Comparison of ENCODE assay signal across 21 cellular contexts in the genomic region with DNA sequence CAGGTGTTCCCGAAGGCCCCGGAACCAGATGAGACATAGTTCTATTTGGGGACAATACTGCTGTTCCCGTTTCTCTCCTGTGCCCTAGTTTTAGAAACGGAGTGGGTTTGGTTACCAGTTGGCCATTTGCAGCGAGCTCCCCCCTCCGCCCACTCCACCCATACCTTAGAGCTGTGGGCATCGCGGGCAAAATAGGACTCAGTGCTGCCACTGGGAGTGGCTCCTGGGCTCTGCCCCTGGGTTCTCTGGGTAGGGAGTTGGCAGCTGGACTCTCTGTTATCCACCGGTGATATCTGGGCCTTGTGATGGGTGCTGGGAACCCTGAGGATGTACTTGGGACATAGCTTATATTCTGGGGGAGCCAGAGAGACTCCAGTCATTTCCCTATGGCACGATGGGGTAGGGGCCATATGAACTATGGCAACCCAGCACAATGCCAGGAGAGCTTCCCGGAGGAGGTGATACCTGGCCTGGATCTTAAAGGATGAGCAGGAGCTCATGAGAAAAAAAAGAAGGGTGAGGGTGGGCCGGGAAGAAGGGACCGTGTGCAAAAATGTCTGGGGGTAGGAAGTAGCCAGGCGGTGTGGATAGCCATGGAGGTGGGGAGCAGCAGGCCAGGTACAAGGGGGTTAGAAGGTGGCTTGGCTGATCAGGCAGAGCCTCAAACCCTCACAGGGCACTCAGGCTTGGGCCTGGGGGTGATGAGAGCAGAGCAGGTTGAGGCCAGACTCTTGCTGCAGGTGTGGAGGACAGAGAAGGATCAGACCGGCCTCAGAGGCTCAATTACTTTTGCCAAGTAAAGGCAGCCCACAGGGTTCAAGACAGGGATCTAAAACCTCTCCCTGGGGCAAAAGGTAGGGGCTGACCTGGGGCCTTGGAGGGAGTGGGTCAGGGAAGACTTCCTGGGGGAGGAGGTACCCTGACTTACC. TPM values are rescaled to one million over a fixed set of nuclear protein-coding genes. Genes with fewer than 3 reads are reported as not detected.
DNase-seq lines count a peak whose midpoint lies in the region; ATAC-seq and TF ChIP-seq lines count a peak whose summit lies in the region.
"Had no signal": no experiment of that assay in that cellular context is flagged by ENCODE, and none has a peak within 500 bp of the region (broad histone marks: within the 10 kb centered on the region; RNA-seq: fewer than 3 reads in every experiment).

No MANE protein-coding gene starts in this region.

- H3K9me3 Mint-ChIP-seq in H9 (no peaks in the 10 kb centered on the region), memory B cell (no peaks in the 10 kb centered on the region)
- H3K9me3 Mint-ChIP-seq: activated naive CD4-positive, alpha-beta T cell treated with anti-CD3 and anti-CD28 coated beads, Interleukin-2, amount 50 U/mL, for 72 hours; GM23338; nephron had no signal

- no peak for DNase-seq in H9
- peak in 1 of 2 donors; percentile 63 for DNase-seq in ascending aorta (ENCODE audit: low spot score in 2 of 2)
- DNase-seq in memory B cell (ENCODE audit: low spot score in 2 of 2) = no peak
- peak; percentile 34 for DNase-seq in spleen
- no peak for DNase-seq in SW480 (ENCODE audit: low spot score)
- no peak for DNase-seq in inferior parietal cortex (ENCODE audit: extremely low spot score)
- DNase-seq: central memory CD4-positive, alpha-beta T cell; DMS53; erythroblast; KBM-7; NCI-H1417 treated with DMSO at 0.1 percent for 48 hours; NCI-H524; stimulated activated naive CD4-positive, alpha-beta T cell; T-helper 1 cell had no signal

- no peak overlapping the region for H3K23ac ChIP-seq in H9 (ENCODE audit: insufficient read length, low read depth, low read length)

- H3K27me3 Mint-ChIP-seq in H9 (ENCODE audit: low read depth) (no peaks in the 10 kb centered on the region), memory B cell (no peaks in the 10 kb centered on the region)
- H3K27me3 Mint-ChIP-seq: B cell had no signal

- no peak overlapping the region for H2BK5ac ChIP-seq in H9 (ENCODE audit: insufficient read length, low read length)

- H4K20me1 ChIP-seq in H9 (ENCODE audit: control insufficient read depth, insufficient read depth, insufficient read length) = no peaks in the 10 kb centered on the region

- H3K36me3 Mint-ChIP-seq in H9 (ENCODE audit: insufficient read depth in 1 of 3, low read depth in 3 of 3) (peaks cover 0 to 17% (median 8%) of the 10 kb centered on the region in 3 experiments; a peak in 5 of 7 replicates), memory B cell (peaks cover 4% of the 10 kb centered on the region)
- H3K36me3 Mint-ChIP-seq: activated naive CD4-positive, alpha-beta T cell treated with anti-CD3 and anti-CD28 coated beads, Interleukin-2, amount 50 U/mL, for 72 hours had no signal

- H3K9me3 ChIP-seq in H9 (ENCODE audit: control insufficient read depth, low read depth, low read length) (no peaks in the 10 kb centered on the region), ascending aorta (no peaks in the 10 kb centered on the region), spleen (no peaks in the 10 kb centered on the region)

- no peak overlapping the region for H3T11ph ChIP-seq in H9 (ENCODE audit: low read length)

- peaks cover 2% of the 10 kb centered on the region; the same call in 1 of the 2 replicates for H3K79me2 ChIP-seq in H9 (ENCODE audit: insufficient read depth, low read length)

- WGBS in H9 (ENCODE audit: extremely low coverage, insufficient read length, low lambda C conversion rate) = no CpG with 5 or more reads among the region's 15 CpGs
- 86 to 90% (median 88%) methylated on average over 15 of the region's 15 CpGs for WGBS in spleen, 5 donors

- H3K14ac ChIP-seq in H9 (ENCODE audit: insufficient read depth, low read length) = no peak overlapping the region

- no peak for TF ChIP-seq CTCF in H9 (conservative IDR thresholded peaks at IDR 0.05)
- TF ChIP-seq CTCF in ascending aorta (IDR thresholded peaks at IDR 0.05) = no peak
- no peak for TF ChIP-seq CTCF in spleen (IDR thresholded peaks at IDR 0.05 in 8 of 11, conservative IDR thresholded peaks at IDR 0.05 in 3 of 11)

- no peak for ATAC-seq in memory B cell (ENCODE audit: low read depth)
- ATAC-seq in HG02938 (IDR thresholded peaks at IDR 0.05; ENCODE audit: unreplicated experiment) = no peak
- ATAC-seq in GM21723 (IDR thresholded peaks at IDR 0.05; ENCODE audit: unreplicated experiment) = no peak
- ATAC-seq: activated naive CD4-positive, alpha-beta T cell treated with anti-CD3 and anti-CD28 coated beads, Interleukin-2, amount 50 U/mL, for 72 hours; GM23338 had no signal

- no peaks in the 10 kb centered on the region for H3K27me3 ChIP-seq in H9 (ENCODE audit: insufficient read depth, low read length)
- H3K27me3 ChIP-seq in ascending aorta = no peaks in the 10 kb centered on the region
- no peaks in the 10 kb centered on the region for H3K27me3 ChIP-seq in spleen (replicated peaks in 1 of 7)

- intact Hi-C loops in ascending aorta (cut with DNase I) = loop anchor here (2.0 kb wide), 2 partner anchors 29 to 59 kb away; no protein-coding TSS in a partner anchor
- intact Hi-C loops in spleen (cut with DNase I; ENCODE audit: low total_unique reads) = no loop called here

- H3K27ac ChIP-seq in H9 (ENCODE audit: insufficient read length, low read depth, low read length) (no peak overlapping the region), ascending aorta (peak overlapping the region; percentile 73 to 88), spleen (peak overlapping the region in 3 of 8 donors; percentile 63 to 77 (median 76))
- H3K27ac ChIP-seq: PC-9 had no signal

- no peak overlapping the region for H3K56ac ChIP-seq in H9 (ENCODE audit: insufficient read length, low read depth, low read length)

- H3K36me3 ChIP-seq in ascending aorta = peaks cover 4 to 5% of the 10 kb centered on the region in 2 donors
- peaks cover 0 to 19% (median 0%) of the 10 kb centered on the region in 6 donors for H3K36me3 ChIP-seq in spleen

- H3K4me3 Mint-ChIP-seq in H9 (no peak overlapping the region), memory B cell (no peak overlapping the region)
- H3K4me3 Mint-ChIP-seq: B cell, GM23338, nephron had no signal

- no peak for TF ChIP-seq POLR2A in spleen (IDR thresholded peaks at IDR 0.05)

- H3K4me1 Mint-ChIP-seq in H9 (peaks cover 9 to 25% of the 10 kb centered on the region in 2 experiments), memory B cell (peaks cover 26% of the 10 kb centered on the region)

- H3K18ac ChIP-seq in H9 (ENCODE audit: insufficient read length, low read depth, low read length) = no peak overlapping the region

- no peaks in the 10 kb centered on the region for H3K23me2 ChIP-seq in H9 (ENCODE audit: insufficient read length, low read depth, low read length, poor library complexity, severe bottlenecking)

- H3K4me3 ChIP-seq in ascending aorta (no peak overlapping the region), spleen (no peak overlapping the region)
- H3K4me3 ChIP-seq: GM23338, PC-9 had no signal

- no peak overlapping the region for H4K5ac ChIP-seq in H9 (ENCODE audit: insufficient read length, low read depth, low read length)

- H2AFZ ChIP-seq in H9 (ENCODE audit: low read length) = no peak overlapping the region
- H2AFZ ChIP-seq: GM23338, PC-9 had no signal

- H3K4ac ChIP-seq in H9 (ENCODE audit: low read depth, low read length) = no peak overlapping the region

- no peak overlapping the region for H2BK20ac ChIP-seq in H9 (ENCODE audit: low read depth, low read length, poor library complexity, severe bottlenecking)

- H2AK5ac ChIP-seq in H9 (ENCODE audit: insufficient read length, low read length) = no peak overlapping the region

- H3K27ac Mint-ChIP-seq in H9 (peak overlapping the region; percentile 19 to 83 (median 68); a peak in 5 of 7 replicates), memory B cell (peak overlapping the region; percentile 26)

- H3K4me1 ChIP-seq in H9 (ENCODE audit: insufficient read depth, low read length) (no peaks in the 10 kb centered on the region), ascending aorta (peaks cover 9 to 55% of the 10 kb centered on the region in 2 donors), spleen (peaks cover 0 to 53% (median 23%) of the 10 kb centered on the region in 6 donors)

- no peak overlapping the region for H3K4me2 ChIP-seq in H9 (ENCODE audit: insufficient read depth, insufficient read length, low read length)
- H3K4me2 ChIP-seq: GM23338, PC-9 had no signal

- no peak overlapping the region for H4K91ac ChIP-seq in H9 (ENCODE audit: insufficient read length, low read depth, low read length)

- peaks cover 3% of the 10 kb centered on the region for H3K79me1 ChIP-seq in H9 (ENCODE audit: insufficient read depth, low read depth, low read length, poor library complexity, severe bottlenecking)

- no peak overlapping the region for H2BK120ac ChIP-seq in H9 (ENCODE audit: low read depth, low read length, poor library complexity, severe bottlenecking)

- H2BK15ac ChIP-seq in H9 (ENCODE audit: low read depth, low read length) = no peak overlapping the region

- H3K9ac ChIP-seq in H9 (ENCODE audit: extremely low read depth, insufficient read length, low read length) = no peak overlapping the region

- H4K8ac ChIP-seq in H9 (replicated peaks; ENCODE audit: insufficient read length, low read depth, low read length) = no peak overlapping the region

- no peak overlapping the region for H2BK12ac ChIP-seq in H9 (ENCODE audit: insufficient read length, low read depth, low read length)

RNA-seq across cellular contexts. Expression of a gene that starts 9.6 kb away (rescaled TPM):
- 37.5 and 44.5 TPM in 2 replicates for total RNA-seq in H9 (2021)
- 67.4 TPM for total RNA-seq in ascending aorta
- 10 to 100 TPM; 27.3 to 68.0 (median 36.1) TPM for total RNA-seq in spleen
- polyA plus RNA-seq in spleen = 10 to 100 TPM in 2 of 3 donors, 1 to 10 TPM in 1; 7.0 to 28.7 (median 10.1) TPM
